ENCODE assay signal across 21 cellular contexts in the genomic region with DNA sequence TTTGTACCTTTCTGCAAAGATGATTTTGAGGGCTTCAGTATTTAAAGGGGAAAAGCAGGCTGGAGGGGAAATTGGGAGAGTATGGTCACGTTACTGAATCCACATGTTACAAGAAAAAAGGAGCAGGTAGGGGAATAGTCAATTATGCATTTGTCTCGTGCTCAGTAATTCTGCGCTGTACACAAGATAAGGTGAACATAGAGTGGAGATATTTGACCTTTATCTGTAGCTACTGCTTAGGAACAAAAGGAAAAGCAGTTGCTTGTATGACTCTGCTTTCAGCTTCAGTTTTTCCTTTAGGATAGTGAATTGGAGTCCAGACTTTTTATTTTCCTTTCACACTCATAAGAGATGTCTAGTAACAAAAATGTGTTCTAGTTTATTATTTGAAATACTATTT. TPM values are rescaled to one million over a fixed set of nuclear protein-coding genes. Genes with fewer than 3 reads are reported as not detected.
DNase-seq lines count a peak whose midpoint lies in the region; ATAC-seq and TF ChIP-seq lines count a peak whose summit lies in the region.
"Had no signal": no experiment of that assay in that cellular context is flagged by ENCODE, and none has a peak within 500 bp of the region (broad histone marks: within the 10 kb centered on the region; RNA-seq: fewer than 3 reads in every experiment).

No MANE protein-coding gene starts in this region.

- H3K4me3 ChIP-seq in dorsolateral prefrontal cortex, result no peak overlapping the region
- H3K4me3 ChIP-seq: BLaER1 treated with 17β-estradiol and CSF1 and Interleukin-3, amounts not matched to agents 10 nM and 100 nM had no signal

- no peak for TF ChIP-seq CTCF in natural killer cell (IDR thresholded peaks at IDR 0.05)
- no peak for TF ChIP-seq CTCF in dorsolateral prefrontal cortex (IDR thresholded peaks at IDR 0.05 in 54 of 56, conservative IDR thresholded peaks at IDR 0.05 in 2 of 56; ENCODE audit: low read depth in 1 of 56, partially characterized antibody in 56 of 56)

- H3K27me3 Mint-ChIP-seq in natural killer cell (ENCODE audit: low read depth in 2 of 2) (no peaks in the 10 kb centered on the region), immature natural killer cell (ENCODE audit: low read depth in 3 of 3) (no peaks in the 10 kb centered on the region)
- H3K27me3 Mint-ChIP-seq in natural killer cell treated with Interleukin-12 subunit alpha and Interleukin-12 subunit beta and Interleukin-15 and Interleukin-18, amount 100 ng/mL, for 72 hours, result no peaks in the 10 kb centered on the region
- H3K27me3 Mint-ChIP-seq in effector memory CD8-positive, alpha-beta T cell, result no peaks in the 10 kb centered on the region
- H3K27me3 Mint-ChIP-seq: CD4-positive, alpha-beta T cell; CD8-positive, alpha-beta memory T cell had no signal

- ATAC-seq in natural killer cell, result no peak
- ATAC-seq in natural killer cell treated with Interleukin-12 subunit alpha and Interleukin-12 subunit beta and Interleukin-15 and Interleukin-18, amount 100 ng/mL, for 72 hours, result no peak
- no peak for ATAC-seq in effector memory CD8-positive, alpha-beta T cell (replicated peaks)
- ATAC-seq in GM19463 (IDR thresholded peaks at IDR 0.05; ENCODE audit: unreplicated experiment), result no peak
- ATAC-seq in GM19397 (IDR thresholded peaks at IDR 0.05; ENCODE audit: unreplicated experiment), result no peak

- intact Hi-C loops in natural killer cell (cut with micrococcal nuclease) (no loop called here), dorsolateral prefrontal cortex (cut with DNase I) (no loop called here)

- H3K27ac Mint-ChIP-seq in natural killer cell, result peak overlapping the region; percentile 80 to 85
- H3K27ac Mint-ChIP-seq in natural killer cell treated with Interleukin-12 subunit alpha and Interleukin-12 subunit beta and Interleukin-15 and Interleukin-18, amount 100 ng/mL, for 72 hours, result peak overlapping the region in 1 of 2 donors; percentile 1
- peak overlapping the region; percentile 15 to 75 for H3K27ac Mint-ChIP-seq in effector memory CD8-positive, alpha-beta T cell
- H3K27ac Mint-ChIP-seq in immature natural killer cell, result peak overlapping the region in 5 of 6 donors; percentile 4 to 80 (median 68)

- H3K4me1 Mint-ChIP-seq in natural killer cell (peaks cover 30 to 43% of the 10 kb centered on the region in 2 donors), immature natural killer cell (peaks cover 37 to 59% of the 10 kb centered on the region in 2 donors)
- peaks cover 26 to 27% of the 10 kb centered on the region in 2 donors for H3K4me1 Mint-ChIP-seq in natural killer cell treated with Interleukin-12 subunit alpha and Interleukin-12 subunit beta and Interleukin-15 and Interleukin-18, amount 100 ng/mL, for 72 hours (ENCODE audit: low read depth in 2 of 2)
- H3K4me1 Mint-ChIP-seq in effector memory CD8-positive, alpha-beta T cell (ENCODE audit: low read depth in 2 of 2), result peaks cover 13 to 24% of the 10 kb centered on the region in 2 donors
- H3K4me1 Mint-ChIP-seq: CD14-positive monocyte had no signal

- H3K9me3 Mint-ChIP-seq in natural killer cell (no peaks in the 10 kb centered on the region), immature natural killer cell (no peaks in the 10 kb centered on the region)
- no peaks in the 10 kb centered on the region for H3K9me3 Mint-ChIP-seq in natural killer cell treated with Interleukin-12 subunit alpha and Interleukin-12 subunit beta and Interleukin-15 and Interleukin-18, amount 100 ng/mL, for 72 hours
- H3K9me3 Mint-ChIP-seq in effector memory CD8-positive, alpha-beta T cell, result no peaks in the 10 kb centered on the region
- H3K9me3 Mint-ChIP-seq: CD14-positive monocyte; CD4-positive, alpha-beta T cell; CD8-positive, alpha-beta memory T cell had no signal

- no peaks in the 10 kb centered on the region for H3K27me3 ChIP-seq in dorsolateral prefrontal cortex
- H3K27me3 ChIP-seq: BE2C; BLaER1 treated with 17β-estradiol and CSF1 and Interleukin-3, amounts not matched to agents 10 nM and 100 nM had no signal

- H3K4me3 Mint-ChIP-seq in natural killer cell, result no peak overlapping the region
- H3K4me3 Mint-ChIP-seq in natural killer cell treated with Interleukin-12 subunit alpha and Interleukin-12 subunit beta and Interleukin-15 and Interleukin-18, amount 100 ng/mL, for 72 hours, result no peak overlapping the region
- H3K4me3 Mint-ChIP-seq in effector memory CD8-positive, alpha-beta T cell, result no peak overlapping the region
- peak overlapping the region in 1 of 5 donors; percentile 31 for H3K4me3 Mint-ChIP-seq in immature natural killer cell
- H3K4me3 Mint-ChIP-seq: CD14-positive monocyte; CD4-positive, alpha-beta T cell had no signal

- H3K36me3 Mint-ChIP-seq in natural killer cell, result no peaks in the 10 kb centered on the region
- H3K36me3 Mint-ChIP-seq in natural killer cell treated with Interleukin-12 subunit alpha and Interleukin-12 subunit beta and Interleukin-15 and Interleukin-18, amount 100 ng/mL, for 72 hours, result peaks cover 6% of the 10 kb centered on the region
- no peaks in the 10 kb centered on the region for H3K36me3 Mint-ChIP-seq in effector memory CD8-positive, alpha-beta T cell (ENCODE audit: insufficient read depth)
- peaks cover 5 to 13% (median 9%) of the 10 kb centered on the region in 3 donors for H3K36me3 Mint-ChIP-seq in immature natural killer cell

- DNase-seq in natural killer cell (no peak), immature natural killer cell (no peak), dorsolateral prefrontal cortex (no peak), GM03348 (ENCODE audit: low spot score) (no peak)
- no peak for DNase-seq in natural killer cell treated with Interleukin-12 subunit alpha and Interleukin-12 subunit beta and Interleukin-15 and Interleukin-18, amount 100 ng/mL, for 72 hours (ENCODE audit: low spot score)
- DNase-seq in effector memory CD8-positive, alpha-beta T cell, result no peak
- DNase-seq: AML-193; BE2C; CD4-positive, alpha-beta T cell; DMS 273 treated with DMSO at 0.1 percent for 48 hours; DMS79; EL; GDM1; H7; HCEC 1CT had no signal

- H3K27ac ChIP-seq in dorsolateral prefrontal cortex, result peak overlapping the region in 2 of 59 donors; percentile 41 to 78
- H3K27ac ChIP-seq: 22Rv1; BLaER1 treated with 17β-estradiol and CSF1 and Interleukin-3, amounts not matched to agents 10 nM and 100 nM had no signal

RNA-seq across cellular contexts. Expression of gene FBXO33, which starts 49.8 kb away (rescaled TPM):
- total RNA-seq in natural killer cell (10 to 100 TPM; 45.7 to 54.1 (median 50.2) TPM), dorsolateral prefrontal cortex (10 to 100 TPM; 13.8 to 42.2 (median 27.4) TPM)
- 10 to 100 TPM; 16.3 to 17.9 TPM for total RNA-seq in natural killer cell treated with Interleukin-12 subunit alpha and Interleukin-12 subunit beta and Interleukin-15 and Interleukin-18, amount 100 ng/mL, for 72 hours
- 10 to 100 TPM; 13.4 to 18.2 (median 17.6) TPM for polyA plus RNA-seq in immature natural killer cell
